ENCODE assay signal across 1 cellular context in the genomic region with DNA sequence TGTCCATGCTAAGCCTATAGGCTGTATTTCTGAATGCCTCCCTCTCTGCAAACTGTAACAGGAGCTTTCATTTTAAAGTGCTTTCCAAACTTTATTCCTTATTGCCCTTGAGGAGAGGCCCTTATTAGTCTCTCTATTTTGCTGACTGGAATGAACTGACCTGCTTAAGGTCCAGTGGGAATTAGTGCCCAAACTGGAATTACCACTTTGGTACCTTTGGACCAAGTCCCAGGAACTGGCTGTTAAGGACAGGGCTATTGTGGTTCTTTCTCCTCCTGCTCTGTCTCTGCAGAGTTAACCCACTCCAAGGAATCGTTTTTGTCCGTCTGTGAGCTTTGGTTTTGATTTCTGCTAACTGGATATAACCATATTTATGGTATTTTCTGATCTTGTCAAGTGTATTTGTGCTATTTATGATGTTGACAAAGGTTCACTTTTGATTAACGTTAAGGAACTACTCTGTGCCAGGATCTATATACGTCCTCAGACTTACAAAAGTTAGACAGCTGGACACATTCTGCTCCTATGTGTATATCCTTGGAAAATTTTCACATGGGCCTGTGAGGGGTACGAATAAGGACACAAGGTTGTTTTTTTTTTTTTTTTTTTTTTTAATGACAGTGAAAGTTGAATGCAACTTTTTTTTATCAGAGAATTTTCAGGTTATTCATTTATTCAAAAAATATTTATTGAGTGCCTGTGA.
TF ChIP-seq lines count a peak whose summit lies in the region.

No MANE protein-coding gene starts in this region.

TF ChIP-seq in Ishikawa, 13 proteins besides CTCF, POLR2A, EP300 and RAD21 (continued from another document):
- TF ChIP-seq CEBPB (IDR thresholded peaks at IDR 0.05) (no peak), TAF1 (IDR thresholded peaks at IDR 0.05; ENCODE audit: low read depth) (no peak), CREB1 (IDR thresholded peaks at IDR 0.05; ENCODE audit: low read depth) (no peak)
- TF ChIP-seq, protein P1, sequence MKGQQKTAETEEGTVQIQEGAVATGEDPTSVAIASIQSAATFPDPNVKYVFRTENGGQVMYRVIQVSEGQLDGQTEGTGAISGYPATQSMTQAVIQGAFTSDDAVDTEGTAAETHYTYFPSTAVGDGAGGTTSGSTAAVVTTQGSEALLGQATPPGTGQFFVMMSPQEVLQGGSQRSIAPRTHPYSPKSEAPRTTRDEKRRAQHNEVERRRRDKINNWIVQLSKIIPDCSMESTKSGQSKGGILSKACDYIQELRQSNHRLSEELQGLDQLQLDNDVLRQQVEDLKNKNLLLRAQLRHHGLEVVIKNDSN (IDR thresholded peaks at IDR 0.05) = 0 out of 2 replicates have a peak, but pooled peaks have one; percentile 30
- TF ChIP-seq, protein P2, sequence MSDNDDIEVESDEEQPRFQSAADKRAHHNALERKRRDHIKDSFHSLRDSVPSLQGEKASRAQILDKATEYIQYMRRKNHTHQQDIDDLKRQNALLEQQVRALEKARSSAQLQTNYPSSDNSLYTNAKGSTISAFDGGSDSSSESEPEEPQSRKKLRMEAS (IDR thresholded peaks at IDR 0.05) = peak; percentile 48; the same call in 1 of the 2 replicates
- TF ChIP-seq, protein P3, sequence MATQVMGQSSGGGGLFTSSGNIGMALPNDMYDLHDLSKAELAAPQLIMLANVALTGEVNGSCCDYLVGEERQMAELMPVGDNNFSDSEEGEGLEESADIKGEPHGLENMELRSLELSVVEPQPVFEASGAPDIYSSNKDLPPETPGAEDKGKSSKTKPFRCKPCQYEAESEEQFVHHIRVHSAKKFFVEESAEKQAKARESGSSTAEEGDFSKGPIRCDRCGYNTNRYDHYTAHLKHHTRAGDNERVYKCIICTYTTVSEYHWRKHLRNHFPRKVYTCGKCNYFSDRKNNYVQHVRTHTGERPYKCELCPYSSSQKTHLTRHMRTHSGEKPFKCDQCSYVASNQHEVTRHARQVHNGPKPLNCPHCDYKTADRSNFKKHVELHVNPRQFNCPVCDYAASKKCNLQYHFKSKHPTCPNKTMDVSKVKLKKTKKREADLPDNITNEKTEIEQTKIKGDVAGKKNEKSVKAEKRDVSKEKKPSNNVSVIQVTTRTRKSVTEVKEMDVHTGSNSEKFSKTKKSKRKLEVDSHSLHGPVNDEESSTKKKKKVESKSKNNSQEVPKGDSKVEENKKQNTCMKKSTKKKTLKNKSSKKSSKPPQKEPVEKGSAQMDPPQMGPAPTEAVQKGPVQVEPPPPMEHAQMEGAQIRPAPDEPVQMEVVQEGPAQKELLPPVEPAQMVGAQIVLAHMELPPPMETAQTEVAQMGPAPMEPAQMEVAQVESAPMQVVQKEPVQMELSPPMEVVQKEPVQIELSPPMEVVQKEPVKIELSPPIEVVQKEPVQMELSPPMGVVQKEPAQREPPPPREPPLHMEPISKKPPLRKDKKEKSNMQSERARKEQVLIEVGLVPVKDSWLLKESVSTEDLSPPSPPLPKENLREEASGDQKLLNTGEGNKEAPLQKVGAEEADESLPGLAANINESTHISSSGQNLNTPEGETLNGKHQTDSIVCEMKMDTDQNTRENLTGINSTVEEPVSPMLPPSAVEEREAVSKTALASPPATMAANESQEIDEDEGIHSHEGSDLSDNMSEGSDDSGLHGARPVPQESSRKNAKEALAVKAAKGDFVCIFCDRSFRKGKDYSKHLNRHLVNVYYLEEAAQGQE (IDR thresholded peaks at IDR 0.05; ENCODE audit: low read depth) = no peak; the same call in 1 of the 2 replicates
